Comparison of ENCODE assay signal across 8 cellular contexts in genomic region chr7:87219545-87220025, GRCh38. TPM values are rescaled to one million over a fixed set of nuclear protein-coding genes. Genes with fewer than 3 reads are reported as not detected.
A peak's percentile ranks its signal among the peaks of the same experiment; 100 is the strongest.
DNase-seq lines count a peak whose midpoint lies in the region; ATAC-seq and TF ChIP-seq lines count a peak whose summit lies in the region.

TSS of gene TMEM243 (minus strand) at chr7:87219732. CDS start at chr7:87219503, 229 bp downstream.

- peaks cover under 1% of the 10 kb centered on the region for H3K36me3 Mint-ChIP-seq in activated naive CD8-positive, alpha-beta T cell
- H3K36me3 Mint-ChIP-seq in type B pancreatic cell: peaks cover 4% of the 10 kb centered on the region

- DNase-seq in EH (ENCODE audit: low read depth): peak; percentile 81
- DNase-seq in HuH-7.5 (ENCODE audit: low spot score): peak; percentile 47
- peak; percentile 77 for DNase-seq in SKM-1 (lab: John Stamatoyannopoulos, UW; ENCODE audit: unreplicated experiment)
- DNase-seq in Right ventricle myocardium inferior (ENCODE audit: missing footprints): peak; percentile 92
- peak; percentile 63 for DNase-seq in pons (ENCODE audit: low spot score)
- peak; percentile 79 for DNase-seq in type B pancreatic cell (ENCODE audit: extremely low spot score, unreplicated experiment)

- no peaks in the 10 kb centered on the region for H3K27me3 Mint-ChIP-seq in activated naive CD8-positive, alpha-beta T cell
- H3K27me3 Mint-ChIP-seq in type B pancreatic cell: no peaks in the 10 kb centered on the region

- peak within 1 kb of the TSS; percentile 97 for H3K4me3 Mint-ChIP-seq in activated naive CD8-positive, alpha-beta T cell
- peak within 1 kb of the TSS; percentile 95 for H3K4me3 Mint-ChIP-seq in type B pancreatic cell

- TF ChIP-seq CTCF in type B pancreatic cell (conservative IDR thresholded peaks at IDR 0.05): peak; percentile 51

- ATAC-seq in GM21526 (IDR thresholded peaks at IDR 0.05; ENCODE audit: low FRiP score, unreplicated experiment) (peak; percentile 50), Right ventricle myocardium inferior (peak; percentile 91)

- no peaks in the 10 kb centered on the region for H3K9me3 Mint-ChIP-seq in activated naive CD8-positive, alpha-beta T cell (ENCODE audit: low read depth)
- H3K9me3 Mint-ChIP-seq in type B pancreatic cell: no peaks in the 10 kb centered on the region

- intact Hi-C loops in Right ventricle myocardium inferior (cut with DNase I): loop anchor here (5.0 to 10.0 kb wide), 2 partner anchors 67 to 165 kb away; partner anchors contain the start of genes DMTF1 and ELAPOR2

- H3K27ac Mint-ChIP-seq in activated naive CD8-positive, alpha-beta T cell: peak within 1 kb of the TSS; percentile 98
- H3K27ac Mint-ChIP-seq in type B pancreatic cell: peak within 1 kb of the TSS; percentile 86

- H3K4me1 Mint-ChIP-seq in activated naive CD8-positive, alpha-beta T cell (ENCODE audit: low read depth): peaks cover 45% of the 10 kb centered on the region
- peaks cover 21% of the 10 kb centered on the region for H3K4me1 Mint-ChIP-seq in type B pancreatic cell (ENCODE audit: unreplicated experiment)

RNA-seq across cellular contexts. Expression of gene TMEM243, which starts in this region (rescaled TPM):
- total RNA-seq in Right ventricle myocardium inferior (5.9 TPM), type B pancreatic cell (ENCODE audit: low replicate concordance) (19.0 and 20.1 TPM in 2 replicates)

Comparison
In these comparisons a context has a peak if more than half of its experiments do, and no peak if none do; other contexts are left out.
1. Peak in every context shown above with its lines: DNase-seq and ATAC-seq.